Comparison of ENCODE assay signal across 11 cellular contexts in the genomic region with DNA sequence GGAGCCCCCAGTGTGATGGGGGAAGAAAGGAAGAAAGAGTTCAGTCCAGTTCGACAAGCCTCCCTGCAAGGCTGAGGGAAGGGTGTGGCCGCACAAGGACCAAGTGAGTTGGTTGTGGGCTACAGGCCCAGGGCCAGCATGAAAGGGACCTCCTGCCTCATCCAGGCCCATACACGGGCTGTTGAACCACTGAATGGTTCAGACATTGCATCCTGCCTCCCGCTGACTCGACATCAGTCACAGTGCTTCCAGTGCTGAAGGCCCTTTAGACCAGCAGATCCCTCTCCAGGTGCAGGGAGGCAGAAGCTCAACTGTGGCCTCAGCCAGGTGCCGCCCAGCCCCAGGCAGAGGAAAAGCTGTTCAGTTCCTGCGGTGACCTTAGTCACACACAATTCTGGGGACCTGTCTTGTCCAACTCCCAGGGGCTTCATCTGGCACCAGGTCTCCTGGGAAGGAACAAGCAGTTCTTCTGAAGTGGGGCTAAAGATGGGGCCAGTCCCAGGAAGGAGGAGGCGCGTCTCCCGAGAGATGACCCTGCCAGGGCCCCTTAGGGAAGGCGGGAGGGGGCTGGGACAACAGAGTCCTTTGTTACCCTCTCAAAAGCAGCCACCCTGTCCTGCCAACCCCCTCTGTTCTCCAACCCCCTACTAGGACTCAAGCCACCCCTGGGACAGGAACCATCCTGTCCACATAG. TPM values are rescaled to one million over a fixed set of nuclear protein-coding genes. Genes with fewer than 3 reads are reported as not detected.
DNase-seq lines count a peak whose midpoint lies in the region; ATAC-seq and TF ChIP-seq lines count a peak whose summit lies in the region.
"Had no signal": no experiment of that assay in that cellular context is flagged by ENCODE, and none has a peak within 500 bp of the region (broad histone marks: within the 10 kb centered on the region; RNA-seq: fewer than 3 reads in every experiment).

No MANE protein-coding gene starts in this region.

- H3K4me3 ChIP-seq in mesendoderm (ENCODE audit: low read length): no peak overlapping the region
- H3K4me3 ChIP-seq in SK-N-SH (ENCODE audit: low read depth in 2 of 2, low read length in 1 of 2): no peak overlapping the region
- no peak overlapping the region for H3K4me3 ChIP-seq in MM.1S (ENCODE audit: low read length)

- ATAC-seq in stimulated activated naive CD8-positive, alpha-beta T cell treated with anti-CD3 and anti-CD28 coated beads, Interleukin-15, amount 100 ng/mL, for 72 hours: no peak
- ATAC-seq in WTC11: no peak

- H3K9me3 ChIP-seq in SK-N-SH (no peaks in the 10 kb centered on the region), MM.1S (replicated peaks; ENCODE audit: insufficient read depth, low read length) (no peaks in the 10 kb centered on the region)

- no peaks in the 10 kb centered on the region for H3K27me3 Mint-ChIP-seq in stimulated activated naive CD8-positive, alpha-beta T cell treated with anti-CD3 and anti-CD28 coated beads, Interleukin-15, Interleukin-2, amounts not matched to agents 100 ng/mL and 50 ng/mL, for 24 hours
- H3K27me3 Mint-ChIP-seq in stimulated activated naive CD8-positive, alpha-beta T cell treated with anti-CD3 and anti-CD28 coated beads, Interleukin-15, amount 100 ng/mL, for 72 hours: no peaks in the 10 kb centered on the region
- H3K27me3 Mint-ChIP-seq in WTC11 (ENCODE audit: low read depth): no peaks in the 10 kb centered on the region

- peaks cover 95% of the 10 kb centered on the region for H3K4me1 Mint-ChIP-seq in stimulated activated naive CD8-positive, alpha-beta T cell treated with anti-CD3 and anti-CD28 coated beads, Interleukin-15, Interleukin-2, amounts not matched to agents 100 ng/mL and 50 ng/mL, for 24 hours (ENCODE audit: low read depth)
- peaks cover 100% of the 10 kb centered on the region for H3K4me1 Mint-ChIP-seq in stimulated activated naive CD8-positive, alpha-beta T cell treated with anti-CD3 and anti-CD28 coated beads, Interleukin-15, amount 100 ng/mL, for 72 hours
- peaks cover 100% of the 10 kb centered on the region for H3K4me1 Mint-ChIP-seq in WTC11

- TF ChIP-seq CTCF in WTC11 (IDR thresholded peaks at IDR 0.05) (no peak), SK-N-SH (IDR thresholded peaks at IDR 0.05) (no peak), MM.1S (IDR thresholded peaks at IDR 0.05; ENCODE audit: low read length) (no peak)

- H3K4ac ChIP-seq in mesendoderm (ENCODE audit: low read depth, low read length): no peak overlapping the region

- TF ChIP-seq EP300 in SK-N-SH (IDR thresholded peaks at IDR 0.05; ENCODE audit: borderline replicate concordance in 1 of 2, low read depth in 1 of 2, low read length in 1 of 2): no peak

- peaks cover 17% of the 10 kb centered on the region for H3F3A ChIP-seq in SK-N-SH (replicated peaks; ENCODE audit: insufficient read depth)
- H3F3A ChIP-seq in MM.1S (ENCODE audit: insufficient read depth, low read length): no peaks in the 10 kb centered on the region

- no peaks in the 10 kb centered on the region for H3K9me3 Mint-ChIP-seq in stimulated activated naive CD8-positive, alpha-beta T cell treated with anti-CD3 and anti-CD28 coated beads, Interleukin-15, Interleukin-2, amounts not matched to agents 100 ng/mL and 50 ng/mL, for 24 hours
- no peaks in the 10 kb centered on the region for H3K9me3 Mint-ChIP-seq in stimulated activated naive CD8-positive, alpha-beta T cell treated with anti-CD3 and anti-CD28 coated beads, Interleukin-15, amount 100 ng/mL, for 72 hours
- H3K9me3 Mint-ChIP-seq in WTC11: no peaks in the 10 kb centered on the region

- no peak overlapping the region for H2AFZ ChIP-seq in SK-N-SH (ENCODE audit: low read depth)
- H2AFZ ChIP-seq in MM.1S (ENCODE audit: low read length): no peak overlapping the region

- no peak overlapping the region for H4K5ac ChIP-seq in mesendoderm (ENCODE audit: low read length)

- H3K56ac ChIP-seq in mesendoderm (ENCODE audit: low read length): peak overlapping the region; percentile 65

- peak overlapping the region; percentile 77 for H2AK5ac ChIP-seq in mesendoderm (ENCODE audit: low read length)

- H3K4me2 ChIP-seq in mesendoderm (ENCODE audit: low read length) (no peak overlapping the region), SK-N-SH (no peak overlapping the region), MM.1S (ENCODE audit: low read depth, low read length) (no peak overlapping the region)

- peaks cover 46% of the 10 kb centered on the region for H3K79me1 ChIP-seq in mesendoderm (ENCODE audit: low read length)

- H3K27ac ChIP-seq in mesendoderm (ENCODE audit: low read depth, low read length) (peak overlapping the region; percentile 75), SK-N-SH (ENCODE audit: low read depth in 2 of 2, low read length in 1 of 2) (no peak overlapping the region), MM.1S (ENCODE audit: low read length) (no peak overlapping the region)
- H3K27ac ChIP-seq: epithelial cell of prostate had no signal

- CTCF ChIA-PET in WTC11 (lab: Charles Lee) (no interaction called here), SK-N-SH (lab: Yijun Ruan, JAX) (interaction anchor here (1.4 kb wide), 1 partner anchor 64 kb away, joined by 4 read pairs; no protein-coding TSS in a partner anchor)

- no peak overlapping the region for H4K8ac ChIP-seq in mesendoderm (ENCODE audit: low read depth, low read length)

- H4K20me1 ChIP-seq in SK-N-SH (ENCODE audit: insufficient read depth): no peaks in the 10 kb centered on the region
- no peaks in the 10 kb centered on the region for H4K20me1 ChIP-seq in MM.1S (ENCODE audit: insufficient read depth, low read length)

- H2BK120ac ChIP-seq in mesendoderm (ENCODE audit: low read depth, low read length): no peak overlapping the region

- H3K4me3 Mint-ChIP-seq in stimulated activated naive CD8-positive, alpha-beta T cell treated with anti-CD3 and anti-CD28 coated beads, Interleukin-15, Interleukin-2, amounts not matched to agents 100 ng/mL and 50 ng/mL, for 24 hours: no peak overlapping the region
- H3K4me3 Mint-ChIP-seq in stimulated activated naive CD8-positive, alpha-beta T cell treated with anti-CD3 and anti-CD28 coated beads, Interleukin-15, amount 100 ng/mL, for 72 hours: peak overlapping the region in 1 of 2 donors; percentile 24
- no peak overlapping the region for H3K4me3 Mint-ChIP-seq in WTC11

- peaks cover 60% of the 10 kb centered on the region for H3K4me1 ChIP-seq in mesendoderm (ENCODE audit: control insufficient read depth, low read depth, low read length)
- peaks cover 42 to 73% of the 10 kb centered on the region in 2 experiments for H3K4me1 ChIP-seq in SK-N-SH (ENCODE audit: control insufficient read depth in 1 of 2, insufficient read depth in 2 of 2, low read depth in 1 of 2, low read length in 1 of 2)
- H3K4me1 ChIP-seq in MM.1S (ENCODE audit: low read length): no peaks in the 10 kb centered on the region

- H3K36me3 Mint-ChIP-seq in stimulated activated naive CD8-positive, alpha-beta T cell treated with anti-CD3 and anti-CD28 coated beads, Interleukin-15, Interleukin-2, amounts not matched to agents 100 ng/mL and 50 ng/mL, for 24 hours (ENCODE audit: low read depth): no peaks in the 10 kb centered on the region
- peaks cover 5% of the 10 kb centered on the region; the same call in 1 of the 2 replicates for H3K36me3 Mint-ChIP-seq in WTC11

- H3K36me3 ChIP-seq in mesendoderm (ENCODE audit: control insufficient read depth, insufficient read depth, low read length) (no peaks in the 10 kb centered on the region), SK-N-SH (replicated peaks in 1 of 2; ENCODE audit: control insufficient read depth in 1 of 2, insufficient read depth in 2 of 2, low read length in 1 of 2) (no peaks in the 10 kb centered on the region), MM.1S (replicated peaks; ENCODE audit: insufficient read depth, low read length) (no peaks in the 10 kb centered on the region)

- H3K9ac ChIP-seq in mesendoderm (ENCODE audit: low read length) (peak overlapping the region; percentile 7), SK-N-SH (no peak overlapping the region), MM.1S (ENCODE audit: low read length) (no peak overlapping the region)

- H3K23ac ChIP-seq in mesendoderm (ENCODE audit: low read length): no peak overlapping the region

- no peak for DNase-seq in stimulated activated naive CD8-positive, alpha-beta T cell treated with anti-CD3 and anti-CD28 coated beads, Interleukin-15, amount 100 ng/mL, for 72 hours
- DNase-seq in WTC11 (ENCODE audit: low spot score) (no peak), mesendoderm (no peak), SK-N-SH (no peak), SKM-1 (lab: John Stamatoyannopoulos, UW; ENCODE audit: unreplicated experiment) (no peak), MM.1S (no peak)
- no peak for DNase-seq in stimulated activated CD4-positive, alpha-beta T cell treated with anti-CD3 and anti-CD28 coated beads, Interleukin-4, amount 100 ng/mL, for 1 hour
- DNase-seq: COR-L47, NCI-H2227 treated with DMSO at 0.1 percent for 48 hours had no signal

- peak overlapping the region; percentile 18 for H3K27ac Mint-ChIP-seq in stimulated activated naive CD8-positive, alpha-beta T cell treated with anti-CD3 and anti-CD28 coated beads, Interleukin-15, Interleukin-2, amounts not matched to agents 100 ng/mL and 50 ng/mL, for 24 hours
- H3K27ac Mint-ChIP-seq in stimulated activated naive CD8-positive, alpha-beta T cell treated with anti-CD3 and anti-CD28 coated beads, Interleukin-15, amount 100 ng/mL, for 72 hours: peak overlapping the region in 1 of 2 donors; percentile 15
- H3K27ac Mint-ChIP-seq in WTC11: peak overlapping the region; percentile 65

- H3K79me2 ChIP-seq in mesendoderm (ENCODE audit: control insufficient read depth, insufficient read depth, low read length) (peaks cover 80% of the 10 kb centered on the region), SK-N-SH (ENCODE audit: insufficient read depth) (no peaks in the 10 kb centered on the region), MM.1S (ENCODE audit: low read length) (no peaks in the 10 kb centered on the region)

- peak overlapping the region; percentile 55 for H2BK5ac ChIP-seq in mesendoderm (ENCODE audit: low read length)

- H2BK15ac ChIP-seq in mesendoderm (replicated peaks; ENCODE audit: low read depth): no peak overlapping the region

- no peak for TF ChIP-seq RAD21 in SK-N-SH (IDR thresholded peaks at IDR 0.05; ENCODE audit: low read length)

- H3K18ac ChIP-seq in mesendoderm (ENCODE audit: low read length): peak overlapping the region; percentile 5

- WGBS in mesendoderm (ENCODE audit: extremely low coverage, insufficient coverage, low lambda C conversion rate): no CpG with 5 or more reads among the region's 11 CpGs
- 96% methylated on average over 6 of the region's 11 CpGs for WGBS in SK-N-SH (ENCODE audit: low lambda C conversion rate)

- H3K9me2 ChIP-seq in SK-N-SH: no peaks in the 10 kb centered on the region
- H3K9me2 ChIP-seq in MM.1S (replicated peaks; ENCODE audit: insufficient read depth, low read length): no peaks in the 10 kb centered on the region

- H3K27me3 ChIP-seq in mesendoderm (ENCODE audit: insufficient read depth, low read length, poor library complexity) (no peaks in the 10 kb centered on the region), SK-N-SH (ENCODE audit: insufficient read depth) (no peaks in the 10 kb centered on the region), MM.1S (replicated peaks; ENCODE audit: insufficient read depth, low read length) (no peaks in the 10 kb centered on the region)

- POLR2A ChIA-PET in WTC11 (lab: Charles Lee): no interaction called here
- POLR2A ChIA-PET in SK-N-SH (lab: Yijun Ruan, JAX): no interaction called here

RNA-seq across cellular contexts. Expression of gene ARRB1, which starts 6.6 kb away (rescaled TPM):
- total RNA-seq in WTC11 (2021): 81.0 to 90.1 TPM (median 82.9 TPM) in 3 replicates
- polyA plus RNA-seq in mesendoderm (2013, experiment 1 of 2): 42.6 TPM
- 43.2 TPM for polyA plus RNA-seq in mesendoderm (2013, experiment 2 of 2)
- polyA plus RNA-seq in SK-N-SH (2012; rRNA removed): 6.7 and 7.0 TPM in 2 replicates
- 4.4 and 6.0 TPM in 2 replicates for polyA plus RNA-seq in SK-N-SH (2012; cell fraction: cytosol; rRNA removed)
- polyA plus RNA-seq in SK-N-SH (2012; cell fraction: nucleus; rRNA removed): 4.8 and 6.6 TPM in 2 replicates

RNA-seq across cellular contexts. Expression of gene RPS3, which starts 54.4 kb away (rescaled TPM):
- 3,967 to 4,516 TPM (median 4,446 TPM) in 3 replicates for total RNA-seq in WTC11 (2021)
- polyA plus RNA-seq in mesendoderm (2013, experiment 1 of 2): 6,635 TPM
- 6,755 TPM for polyA plus RNA-seq in mesendoderm (2013, experiment 2 of 2)
- 4,220 and 4,540 TPM in 2 replicates for polyA plus RNA-seq in SK-N-SH (2012; rRNA removed)
- 4,994 and 6,484 TPM in 2 replicates for polyA plus RNA-seq in SK-N-SH (2012; cell fraction: cytosol; rRNA removed)
- 1,010 and 1,542 TPM in 2 replicates for polyA plus RNA-seq in SK-N-SH (2012; cell fraction: nucleus; rRNA removed)
